In the genomic region with DNA sequence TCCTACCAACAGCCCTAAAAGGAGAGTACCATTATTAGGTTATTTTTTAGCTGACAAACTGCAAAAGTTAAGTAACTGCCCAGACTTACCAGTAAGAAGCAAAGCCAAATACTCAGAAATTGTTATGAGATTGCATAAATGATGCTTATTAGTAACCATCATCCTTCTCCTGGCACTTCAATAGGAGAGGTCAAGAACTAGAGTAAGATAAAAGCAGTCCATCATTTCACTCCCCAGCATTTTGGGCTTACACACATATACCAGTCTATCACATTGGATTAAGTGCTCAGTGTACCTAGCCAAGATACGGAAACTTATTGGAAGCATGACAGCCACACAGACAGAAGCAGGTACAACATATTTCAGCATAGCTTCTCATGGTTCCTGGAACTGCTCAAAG, we compare ENCODE assay signal across 23 cellular contexts.
"Had no signal": no experiment of that assay in that cellular context is flagged by ENCODE, and none has a peak within 500 bp of the region (broad histone marks: within the 10 kb centered on the region; RNA-seq: fewer than 3 reads in every experiment).

No MANE protein-coding gene starts in this region.

- H3K4me3 ChIP-seq: coronary artery, dorsolateral prefrontal cortex, esophagus muscularis mucosa, gastroesophageal sphincter, heart left ventricle, hepatocyte, left lung, lower lobe of right lung, mucosa of descending colon had no signal

- H3K79me2 ChIP-seq: hepatocyte had no signal

- H3K4me1 ChIP-seq: foreskin keratinocyte, gastroesophageal sphincter, left lung, lower lobe of right lung had no signal

- H3K27ac Mint-ChIP-seq: immature natural killer cell, mesothelial cell of epicardium, naive B cell had no signal

- H3K9me3 Mint-ChIP-seq: immature natural killer cell, mesothelial cell of epicardium had no signal

- H3K27me3 ChIP-seq: esophagus muscularis mucosa, gastroesophageal sphincter, heart left ventricle, left lung had no signal

- H3K9me3 ChIP-seq: esophagus muscularis mucosa, left lung, lower lobe of right lung, mucosa of descending colon had no signal

- H3K4me1 Mint-ChIP-seq: immature natural killer cell, mesothelial cell of epicardium, naive B cell had no signal

- H3K27ac ChIP-seq: coronary artery, dorsolateral prefrontal cortex, esophagus muscularis mucosa, foreskin keratinocyte, gastroesophageal sphincter, heart left ventricle, hepatocyte, left lung, lower lobe of right lung had no signal

- DNase-seq: dorsolateral prefrontal cortex; effector CD4-positive, alpha-beta T cell; effector memory CD4-positive, alpha-beta T cell; foreskin keratinocyte; heart left ventricle; hypothalamus; immature natural killer cell; left cardiac atrium; left lung; left ventricle myocardium superior; lower lobe of right lung; mucosa of descending colon; naive B cell had no signal

- H3K36me3 ChIP-seq: esophagus muscularis mucosa, gastroesophageal sphincter, heart left ventricle, left lung, lower lobe of right lung had no signal

- H3K4me2 ChIP-seq: hepatocyte had no signal

- FAIRE-seq: colon, endothelial cell of umbilical vein, frontal cortex, islet of Langerhans, keratinocyte had no signal

- H3K4me3 Mint-ChIP-seq: immature natural killer cell, mesothelial cell of epicardium, naive B cell had no signal

- H2AFZ ChIP-seq: hepatocyte had no signal

- H3K36me3 Mint-ChIP-seq: immature natural killer cell, mesothelial cell of epicardium, naive B cell had no signal
